18 cellular contexts compared by ENCODE assay signal in the genomic region with DNA sequence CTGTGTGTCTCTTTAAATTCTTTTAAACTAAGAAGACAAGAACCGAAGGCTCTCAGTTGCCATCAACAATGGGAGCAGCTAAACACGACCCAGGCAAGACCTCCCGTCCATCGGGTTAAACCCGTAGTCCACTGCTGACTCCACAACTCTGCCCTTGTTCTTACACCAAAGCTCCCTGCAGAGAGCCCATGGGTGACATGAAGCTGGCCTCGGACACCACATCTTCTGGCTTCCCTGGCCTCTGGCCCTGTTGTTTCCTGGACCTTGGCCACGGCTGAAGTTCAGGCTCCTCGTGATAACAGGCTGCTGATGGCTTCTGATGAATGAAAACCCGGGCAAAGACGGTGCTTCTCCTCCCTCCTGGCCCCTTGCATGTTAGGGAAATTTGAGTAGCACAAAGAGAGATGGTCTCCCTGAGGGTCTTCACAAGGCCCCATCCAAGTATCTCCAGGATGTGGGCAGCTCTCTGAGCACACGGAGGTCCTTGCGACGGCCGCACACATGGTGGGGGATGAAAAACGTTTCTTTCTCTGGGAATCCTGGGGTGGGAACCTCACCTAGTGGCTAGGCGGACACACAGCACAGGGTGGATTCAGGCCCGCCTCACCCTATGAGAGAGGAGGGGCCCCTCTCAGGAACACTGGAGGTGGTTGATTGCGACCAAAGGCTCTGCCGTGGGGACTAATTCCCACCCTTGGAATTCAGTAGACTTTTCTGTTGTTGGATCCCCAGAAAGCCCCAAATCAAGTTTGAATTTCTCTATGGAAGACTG.
DNase-seq lines count a peak whose midpoint lies in the region; ATAC-seq, FAIRE-seq and TF ChIP-seq lines count a peak whose summit lies in the region.
"Had no signal": no experiment of that assay in that cellular context is flagged by ENCODE, and none has a peak within 500 bp of the region (broad histone marks: within the 10 kb centered on the region; RNA-seq: fewer than 3 reads in every experiment).

No MANE protein-coding gene starts in this region.

- in situ Hi-C loops in HepG2 (cut with HindIII; ENCODE audit: extremely low pct_ligation_motif_present, low pct_unique_long_range_greater_than_20kb), result no loop called here

- ATAC-seq in HepG2 (peak; percentile 52), HG02840 (IDR thresholded peaks at IDR 0.05; ENCODE audit: low FRiP score, unreplicated experiment) (no peak), HG03135 (IDR thresholded peaks at IDR 0.05; ENCODE audit: unreplicated experiment) (no peak), GM19023 (IDR thresholded peaks at IDR 0.05; ENCODE audit: unreplicated experiment) (no peak)

- H3K4me2 ChIP-seq in HepG2 (ENCODE audit: low read depth, low read length), result no peak overlapping the region

- CTCF ChIA-PET in RWPE1 (lab: Yijun Ruan, JAX) (interaction anchor here (1.0 kb wide), 1 partner anchor 45 kb away, joined by 4 read pairs; no protein-coding TSS in a partner anchor), HepG2 (lab: Yijun Ruan, JAX; ENCODE audit: low intra/inter-chr PET ratio, low total read pairs) (no interaction called here)

- BruUV-seq in HepG2 (replicated peaks; lab: Mats Ljungman, UMichigan), result no TSS peak

- no peak for TF ChIP-seq CTCF in left ventricle myocardium inferior (IDR thresholded peaks at IDR 0.05; ENCODE audit: borderline replicate concordance)
- TF ChIP-seq CTCF in right atrium auricular region (IDR thresholded peaks at IDR 0.05), result no peak
- no peak for TF ChIP-seq CTCF in RWPE1 (conservative IDR thresholded peaks at IDR 0.05; ENCODE audit: low read depth)
- no peak for TF ChIP-seq CTCF in HepG2 (CRISPR knock-in tag; IDR thresholded peaks at IDR 0.05)

- 5% methylated on average over 10 of the region's 19 CpGs for WGBS in HepG2 (ENCODE audit: low lambda C conversion rate)

- TF ChIP-seq RAD21 in HepG2 (CRISPR knock-in tag; IDR thresholded peaks at IDR 0.05), result no peak

- H3K36me3 ChIP-seq in left ventricle myocardium inferior, result no peaks in the 10 kb centered on the region
- no peaks in the 10 kb centered on the region for H3K36me3 ChIP-seq in right atrium auricular region
- H3K36me3 ChIP-seq in HepG2 (replicated peaks in 1 of 2; ENCODE audit: control insufficient read depth in 1 of 2, insufficient read depth in 2 of 2, low read length in 2 of 2), result no peaks in the 10 kb centered on the region
- H3K36me3 ChIP-seq: ascending aorta, colonic mucosa, upper lobe of right lung had no signal

- TF ChIP-seq POLR2A in HepG2 (IDR thresholded peaks at IDR 0.05; ENCODE audit: insufficient read depth in 1 of 2, low read depth in 2 of 2, low read length in 2 of 2), result no peak

- H3K4me1 ChIP-seq in left ventricle myocardium inferior (no peaks in the 10 kb centered on the region), right atrium auricular region (no peaks in the 10 kb centered on the region), HepG2 (ENCODE audit: insufficient read depth, low read length) (no peaks in the 10 kb centered on the region)
- H3K4me1 ChIP-seq: ascending aorta, colonic mucosa, upper lobe of right lung had no signal

- H3K79me2 ChIP-seq in HepG2 (ENCODE audit: insufficient read depth, low read length), result no peaks in the 10 kb centered on the region

- TF ChIP-seq EP300 in HepG2 (IDR thresholded peaks at IDR 0.05; ENCODE audit: low read depth in 2 of 2, low read length in 2 of 2) (no peak), HepG2 (CRISPR knock-in tag; IDR thresholded peaks at IDR 0.05; ENCODE audit: borderline replicate concordance) (no peak)

- POLR2A ChIA-PET in RWPE1 (lab: Yijun Ruan, JAX; ENCODE audit: low non-redundant PET) (no interaction called here), HepG2 (lab: Yijun Ruan, JAX) (no interaction called here)

- no peak overlapping the region for H3K27ac ChIP-seq in left ventricle myocardium inferior (replicated peaks)
- no peak overlapping the region for H3K27ac ChIP-seq in right atrium auricular region
- H3K27ac ChIP-seq in RWPE1, result no peak overlapping the region
- H3K27ac ChIP-seq in HepG2 (ENCODE audit: extremely low read length, insufficient read depth, low read length), result no peak overlapping the region
- H3K27ac ChIP-seq: ascending aorta, colonic mucosa, epithelial cell of prostate, upper lobe of right lung had no signal

- H3K27me3 ChIP-seq in left ventricle myocardium inferior (ENCODE audit: low read depth) (peaks cover 56% of the 10 kb centered on the region), right atrium auricular region (no peaks in the 10 kb centered on the region), HepG2 (ENCODE audit: control insufficient read depth in 1 of 2, insufficient read depth in 2 of 2, low read length in 2 of 2) (peaks cover 2 to 34% of the 10 kb centered on the region in 2 experiments; a peak in 2 of 5 replicates)
- H3K27me3 ChIP-seq: ascending aorta, colonic mucosa, upper lobe of right lung had no signal

- H2AFZ ChIP-seq in HepG2 (ENCODE audit: low read length), result no peak overlapping the region

- peak; percentile 29 for DNase-seq in left ventricle myocardium inferior
- DNase-seq in right atrium auricular region (ENCODE audit: low spot score), result no peak
- peak; percentile 15 for DNase-seq in RWPE1 (ENCODE audit: low spot score)
- no peak for DNase-seq in HepG2 (ENCODE audit: low spot score)
- DNase-seq in HUDEP-2 (lab: John Stamatoyannopoulos, UW; ENCODE audit: unreplicated experiment in 76 of 76), result no peak
- DNase-seq: activated CD4-positive, CD25-positive, alpha-beta regulatory T cell treated with anti-CD3 and anti-CD28 coated beads, Interleukin-2, amount 50 U/mL, for 72 hours; activated naive CD4-positive, alpha-beta T cell; colonic mucosa; COR-L47; midbrain; NCI-H748 treated with DMSO at 0.1 percent for 48 hours; stimulated activated naive CD4-positive, alpha-beta T cell treated with Interleukin-2 at 50 U/mL for 16 hours had no signal

- H3K4me3 ChIP-seq in left ventricle myocardium inferior, result no peak overlapping the region
- H3K4me3 ChIP-seq in right atrium auricular region, result no peak overlapping the region
- no peak overlapping the region for H3K4me3 ChIP-seq in HepG2 (replicated peaks in 1 of 3; ENCODE audit: insufficient read depth in 1 of 3, low read depth in 2 of 3, low read length in 3 of 3)
- H3K4me3 ChIP-seq: ascending aorta, colonic mucosa, upper lobe of right lung had no signal

- FAIRE-seq in HepG2 (lab: Jason Lieb, UNC), result no peak

- H4K20me1 ChIP-seq in HepG2 (ENCODE audit: insufficient read depth, low read length), result no peaks in the 10 kb centered on the region

- H3K9ac ChIP-seq in HepG2 (ENCODE audit: insufficient read depth, low read depth, low read length), result no peak overlapping the region

- H3K9me3 ChIP-seq in left ventricle myocardium inferior (replicated peaks) (no peaks in the 10 kb centered on the region), right atrium auricular region (no peaks in the 10 kb centered on the region), HepG2 (ENCODE audit: low read length) (no peaks in the 10 kb centered on the region)
- H3K9me3 ChIP-seq: ascending aorta, colonic mucosa, upper lobe of right lung had no signal

- intact Hi-C loops in left ventricle myocardium inferior (cut with micrococcal nuclease), result no loop called here
- intact Hi-C loops in HepG2 (cut with micrococcal nuclease; ENCODE audit: unreplicated experiment), result no loop called here

TF ChIP-seq in HepG2, 621 proteins besides CTCF, POLR2A, EP300 and RAD21:
- no peak for TF ChIP-seq ZNF136 (CRISPR knock-in tag; IDR thresholded peaks at IDR 0.05; ENCODE audit: low read depth)
- no peak for TF ChIP-seq ZNF296 (CRISPR knock-in tag; conservative IDR thresholded peaks at IDR 0.05)
- TF ChIP-seq, protein P1, sequence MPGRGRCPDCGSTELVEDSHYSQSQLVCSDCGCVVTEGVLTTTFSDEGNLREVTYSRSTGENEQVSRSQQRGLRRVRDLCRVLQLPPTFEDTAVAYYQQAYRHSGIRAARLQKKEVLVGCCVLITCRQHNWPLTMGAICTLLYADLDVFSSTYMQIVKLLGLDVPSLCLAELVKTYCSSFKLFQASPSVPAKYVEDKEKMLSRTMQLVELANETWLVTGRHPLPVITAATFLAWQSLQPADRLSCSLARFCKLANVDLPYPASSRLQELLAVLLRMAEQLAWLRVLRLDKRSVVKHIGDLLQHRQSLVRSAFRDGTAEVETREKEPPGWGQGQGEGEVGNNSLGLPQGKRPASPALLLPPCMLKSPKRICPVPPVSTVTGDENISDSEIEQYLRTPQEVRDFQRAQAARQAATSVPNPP (CRISPR knock-in tag; IDR thresholded peaks at IDR 0.05), result no peak
TF ChIP-seq in HepG2: peak in this region for 0.

Comparison
In these comparisons a context has a peak if more than half of its experiments do, and no peak if none do; other contexts are left out.
1. DNase-seq: peak in left ventricle myocardium inferior (single experiment) and RWPE1 (single experiment); none in right atrium auricular region (single experiment), HepG2 (single experiment) and HUDEP-2 (0 of 76).